Comparison of ENCODE assay signal across 25 cellular contexts in genomic region chr6:36508532-36508931, GRCh38.
"Had no signal": no experiment of that assay in that cellular context is flagged by ENCODE, and none has a peak within 500 bp of the region (broad histone marks: within the 10 kb centered on the region; RNA-seq: fewer than 3 reads in every experiment).

No MANE protein-coding gene starts in this region.

- FAIRE-seq: TTC549 had no signal

- H3K4me1 Mint-ChIP-seq: activated B cell treated with CpG ODN at 0.5 μM for 24 hours had no signal

- H3K27me3 Mint-ChIP-seq: activated B cell treated with CpG ODN at 0.5 μM for 24 hours; activated CD4-positive, alpha-beta memory T cell treated with anti-CD3 and anti-CD28 coated beads for 36 hours; activated CD4-positive, alpha-beta T cell treated with anti-CD3 and anti-CD28 coated beads, Interleukin-2, amount 10 ng/mL, durations not matched to agents 24 days and 14 days; activated naive CD4-positive, alpha-beta T cell treated with anti-CD3 and anti-CD28 coated beads, Interleukin-2, amount 10 ng/mL, durations not matched to agents 7 days and 5 days; activated naive CD8-positive, alpha-beta T cell treated with anti-CD3 and anti-CD28 coated beads for 36 hours had no signal

- DNase-seq: activated B cell treated with CpG ODN at 0.5 μM for 24 hours; activated CD4-positive, alpha-beta memory T cell treated with anti-CD3 and anti-CD28 coated beads for 36 hours; activated CD4-positive, alpha-beta T cell treated with anti-CD3 and anti-CD28 coated beads for 1 hour; activated CD4-positive, alpha-beta T cell treated with anti-CD3 and anti-CD28 coated beads, Interleukin-2, amount 10 ng/mL, durations not matched to agents 24 days and 14 days; activated CD8-positive, alpha-beta memory T cell treated with anti-CD3 and anti-CD28 coated beads for 24 hours; activated gamma-delta T cell treated with Interleukin-2 at 50 U/mL for 16 hours; activated naive CD4-positive, alpha-beta T cell treated with anti-CD3 and anti-CD28 coated beads, Interleukin-2, amount 10 ng/mL, durations not matched to agents 7 days and 5 days; activated naive CD8-positive, alpha-beta T cell treated with anti-CD3 and anti-CD28 coated beads for 36 hours; activated T-cell treated with anti-CD3 and anti-CD28 coated beads, Interleukin-2, amount 50 U/mL, for 48 hours; anterior cingulate cortex; NCI-H1092; NCI-H1417; NCI-H2029; NCI-H2107; NCI-H2171 treated with DMSO at 0.1 percent for 48 hours; NCI-H345; NCI-H510A; NCI-H526 treated with DMSO at 0.1 percent for 48 hours; NCI-H82; SIG-M5; T-helper 2 cell; T1000 had no signal

- H3K4me3 Mint-ChIP-seq: activated B cell treated with CpG ODN at 0.5 μM for 24 hours; activated CD4-positive, alpha-beta memory T cell treated with anti-CD3 and anti-CD28 coated beads for 36 hours; activated CD4-positive, alpha-beta T cell treated with anti-CD3 and anti-CD28 coated beads, Interleukin-2, amount 10 ng/mL, durations not matched to agents 24 days and 14 days; activated naive CD4-positive, alpha-beta T cell treated with anti-CD3 and anti-CD28 coated beads, Interleukin-2, amount 10 ng/mL, durations not matched to agents 7 days and 5 days; activated naive CD8-positive, alpha-beta T cell treated with anti-CD3 and anti-CD28 coated beads for 36 hours had no signal

- H3K9me3 Mint-ChIP-seq: activated B cell treated with CpG ODN at 0.5 μM for 24 hours; activated CD4-positive, alpha-beta memory T cell treated with anti-CD3 and anti-CD28 coated beads for 36 hours; activated CD4-positive, alpha-beta T cell treated with anti-CD3 and anti-CD28 coated beads, Interleukin-2, amount 10 ng/mL, durations not matched to agents 24 days and 14 days; activated naive CD4-positive, alpha-beta T cell treated with anti-CD3 and anti-CD28 coated beads, Interleukin-2, amount 10 ng/mL, durations not matched to agents 7 days and 5 days; activated naive CD8-positive, alpha-beta T cell treated with anti-CD3 and anti-CD28 coated beads for 36 hours; activated T-helper 2 cell treated with anti-CD3 and anti-CD28 coated beads, Interferon-gamma antibody, Interleukin-2, Interleukin-4, amounts not matched to agents 10 μg/mL and 5 μg/mL and 100 μg/mL, durations not matched to agents 14 hours and 24 hours and 36 hours had no signal

- H3K9ac ChIP-seq: KMS-11 had no signal

- H3K27ac ChIP-seq: KMS-11 had no signal

- H3K27ac Mint-ChIP-seq: activated B cell treated with CpG ODN at 0.5 μM for 24 hours; activated CD4-positive, alpha-beta memory T cell treated with anti-CD3 and anti-CD28 coated beads for 36 hours; activated CD4-positive, alpha-beta T cell treated with anti-CD3 and anti-CD28 coated beads, Interleukin-2, amount 10 ng/mL, durations not matched to agents 24 days and 14 days; activated naive CD4-positive, alpha-beta T cell treated with anti-CD3 and anti-CD28 coated beads, Interleukin-2, amount 10 ng/mL, durations not matched to agents 7 days and 5 days; activated naive CD8-positive, alpha-beta T cell treated with anti-CD3 and anti-CD28 coated beads for 36 hours; activated T-helper 2 cell treated with anti-CD3 and anti-CD28 coated beads, Interferon-gamma antibody, Interleukin-2, Interleukin-4, amounts not matched to agents 10 μg/mL and 5 μg/mL and 100 μg/mL, durations not matched to agents 14 hours and 24 hours and 36 hours had no signal

- H3K4me2 ChIP-seq: KMS-11 had no signal
